ENCODE assay signal across 1 cellular context in the genomic region with DNA sequence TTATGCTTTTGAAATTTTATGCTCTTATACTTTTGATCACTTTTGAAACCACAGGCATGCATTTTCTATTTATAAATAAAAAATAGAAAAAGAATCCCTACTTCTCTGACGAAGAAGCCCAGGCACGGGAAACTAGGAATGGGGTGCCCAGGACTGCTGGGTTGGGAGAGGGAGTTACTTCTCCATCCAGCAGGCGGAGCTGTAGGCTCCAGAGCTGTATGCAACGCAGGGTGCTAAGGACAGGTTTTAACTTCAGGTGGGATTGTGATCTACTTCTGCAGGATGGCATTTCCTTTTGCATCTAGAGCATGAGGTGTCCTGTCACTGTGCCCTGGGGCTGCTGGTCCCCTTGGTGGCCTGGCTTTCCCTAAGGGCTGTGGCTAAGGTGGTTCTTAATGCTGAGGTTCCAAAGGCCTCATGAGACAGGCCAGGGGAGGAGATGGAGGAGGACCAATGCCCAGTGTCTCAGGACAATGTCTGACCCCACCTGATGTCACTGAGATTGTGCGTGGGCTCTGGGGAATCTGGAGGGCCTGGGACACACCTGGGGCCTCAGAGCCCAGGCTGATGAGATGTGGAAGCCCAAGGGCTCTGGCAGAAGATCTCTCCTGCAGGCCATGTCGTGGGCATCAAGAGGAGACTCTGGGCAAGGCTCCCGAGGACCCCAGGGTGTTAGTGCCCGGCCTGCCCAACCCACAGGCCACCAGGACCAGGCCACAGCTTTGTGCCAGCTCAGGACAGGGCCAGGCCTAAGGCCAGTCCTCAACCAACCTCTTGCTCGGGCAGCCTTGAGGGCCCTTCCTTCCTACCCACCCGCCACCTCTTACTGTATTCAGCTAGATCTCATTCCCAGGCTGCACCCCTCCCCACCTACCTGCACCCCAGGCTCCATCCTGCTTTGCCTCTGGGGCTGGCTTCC.
TF ChIP-seq lines count a peak whose summit lies in the region.

No MANE protein-coding gene starts in this region.

TF ChIP-seq in HepG2, 621 proteins besides CTCF, POLR2A, EP300 and RAD21 (continued from another document and continues in another):
- no peak for TF ChIP-seq ZNF570 (CRISPR knock-in tag; IDR thresholded peaks at IDR 0.05; ENCODE audit: borderline replicate concordance)
- no peak; the same call in 1 of the 2 replicates for TF ChIP-seq ZSCAN9 (CRISPR knock-in tag; IDR thresholded peaks at IDR 0.05; ENCODE audit: borderline replicate concordance)
- TF ChIP-seq MAF1 (CRISPR knock-in tag; IDR thresholded peaks at IDR 0.05; ENCODE audit: borderline replicate concordance), result no peak
- TF ChIP-seq ZNF441 (CRISPR knock-in tag; IDR thresholded peaks at IDR 0.05; ENCODE audit: borderline replicate concordance), result 0 out of 2 replicates have a peak, but pooled peaks have one; percentile 17
- TF ChIP-seq, protein P1, sequence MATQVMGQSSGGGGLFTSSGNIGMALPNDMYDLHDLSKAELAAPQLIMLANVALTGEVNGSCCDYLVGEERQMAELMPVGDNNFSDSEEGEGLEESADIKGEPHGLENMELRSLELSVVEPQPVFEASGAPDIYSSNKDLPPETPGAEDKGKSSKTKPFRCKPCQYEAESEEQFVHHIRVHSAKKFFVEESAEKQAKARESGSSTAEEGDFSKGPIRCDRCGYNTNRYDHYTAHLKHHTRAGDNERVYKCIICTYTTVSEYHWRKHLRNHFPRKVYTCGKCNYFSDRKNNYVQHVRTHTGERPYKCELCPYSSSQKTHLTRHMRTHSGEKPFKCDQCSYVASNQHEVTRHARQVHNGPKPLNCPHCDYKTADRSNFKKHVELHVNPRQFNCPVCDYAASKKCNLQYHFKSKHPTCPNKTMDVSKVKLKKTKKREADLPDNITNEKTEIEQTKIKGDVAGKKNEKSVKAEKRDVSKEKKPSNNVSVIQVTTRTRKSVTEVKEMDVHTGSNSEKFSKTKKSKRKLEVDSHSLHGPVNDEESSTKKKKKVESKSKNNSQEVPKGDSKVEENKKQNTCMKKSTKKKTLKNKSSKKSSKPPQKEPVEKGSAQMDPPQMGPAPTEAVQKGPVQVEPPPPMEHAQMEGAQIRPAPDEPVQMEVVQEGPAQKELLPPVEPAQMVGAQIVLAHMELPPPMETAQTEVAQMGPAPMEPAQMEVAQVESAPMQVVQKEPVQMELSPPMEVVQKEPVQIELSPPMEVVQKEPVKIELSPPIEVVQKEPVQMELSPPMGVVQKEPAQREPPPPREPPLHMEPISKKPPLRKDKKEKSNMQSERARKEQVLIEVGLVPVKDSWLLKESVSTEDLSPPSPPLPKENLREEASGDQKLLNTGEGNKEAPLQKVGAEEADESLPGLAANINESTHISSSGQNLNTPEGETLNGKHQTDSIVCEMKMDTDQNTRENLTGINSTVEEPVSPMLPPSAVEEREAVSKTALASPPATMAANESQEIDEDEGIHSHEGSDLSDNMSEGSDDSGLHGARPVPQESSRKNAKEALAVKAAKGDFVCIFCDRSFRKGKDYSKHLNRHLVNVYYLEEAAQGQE (IDR thresholded peaks at IDR 0.05; ENCODE audit: borderline replicate concordance in 1 of 2, low read depth in 1 of 2, low read length in 2 of 2), result no peak
- no peak for TF ChIP-seq TCF7L2 (IDR thresholded peaks at IDR 0.05; ENCODE audit: low read depth, low read length)
- no peak for TF ChIP-seq ZNF460 (CRISPR knock-in tag; IDR thresholded peaks at IDR 0.05; ENCODE audit: borderline replicate concordance)
- TF ChIP-seq ZMYM4 (CRISPR knock-in tag; IDR thresholded peaks at IDR 0.05), result 0 out of 2 replicates have a peak, but pooled peaks have one; percentile 23
- TF ChIP-seq ZSCAN12 (CRISPR knock-in tag; IDR thresholded peaks at IDR 0.05), result no peak
- TF ChIP-seq, protein P2, sequence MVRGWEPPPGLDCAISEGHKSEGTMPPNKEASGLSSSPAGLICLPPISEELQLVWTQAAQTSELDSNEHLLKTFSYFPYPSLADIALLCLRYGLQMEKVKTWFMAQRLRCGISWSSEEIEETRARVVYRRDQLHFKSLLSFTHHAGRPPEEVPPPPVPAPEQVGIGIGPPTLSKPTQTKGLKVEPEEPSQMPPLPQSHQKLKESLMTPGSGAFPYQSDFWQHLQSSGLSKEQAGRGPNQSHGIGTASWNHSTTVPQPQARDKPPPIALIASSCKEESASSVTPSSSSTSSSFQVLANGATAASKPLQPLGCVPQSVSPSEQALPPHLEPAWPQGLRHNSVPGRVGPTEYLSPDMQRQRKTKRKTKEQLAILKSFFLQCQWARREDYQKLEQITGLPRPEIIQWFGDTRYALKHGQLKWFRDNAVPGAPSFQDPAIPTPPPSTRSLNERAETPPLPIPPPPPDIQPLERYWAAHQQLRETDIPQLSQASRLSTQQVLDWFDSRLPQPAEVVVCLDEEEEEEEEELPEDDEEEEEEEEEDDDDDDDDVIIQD (CRISPR knock-in tag; IDR thresholded peaks at IDR 0.05; ENCODE audit: low read depth), result 0 out of 2 replicates have a peak, but pooled peaks have one; percentile 22
- TF ChIP-seq YEATS2 (CRISPR knock-in tag; IDR thresholded peaks at IDR 0.05; ENCODE audit: borderline replicate concordance), result no peak
- TF ChIP-seq STAG1 (CRISPR knock-in tag; IDR thresholded peaks at IDR 0.05), result peak; percentile 79
- peak; percentile 68; the same call in 1 of the 2 replicates for TF ChIP-seq KDM5B (CRISPR knock-in tag; IDR thresholded peaks at IDR 0.05; ENCODE audit: borderline replicate concordance)
- TF ChIP-seq ELF3 (CRISPR knock-in tag; IDR thresholded peaks at IDR 0.05), result peak; percentile 60
- TF ChIP-seq ZNF24 (IDR thresholded peaks at IDR 0.05), result no peak
- TF ChIP-seq ZNF768 (CRISPR knock-in tag; IDR thresholded peaks at IDR 0.05), result no peak
- TF ChIP-seq, protein P3, sequence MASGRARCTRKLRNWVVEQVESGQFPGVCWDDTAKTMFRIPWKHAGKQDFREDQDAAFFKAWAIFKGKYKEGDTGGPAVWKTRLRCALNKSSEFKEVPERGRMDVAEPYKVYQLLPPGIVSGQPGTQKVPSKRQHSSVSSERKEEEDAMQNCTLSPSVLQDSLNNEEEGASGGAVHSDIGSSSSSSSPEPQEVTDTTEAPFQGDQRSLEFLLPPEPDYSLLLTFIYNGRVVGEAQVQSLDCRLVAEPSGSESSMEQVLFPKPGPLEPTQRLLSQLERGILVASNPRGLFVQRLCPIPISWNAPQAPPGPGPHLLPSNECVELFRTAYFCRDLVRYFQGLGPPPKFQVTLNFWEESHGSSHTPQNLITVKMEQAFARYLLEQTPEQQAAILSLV (CRISPR knock-in tag; IDR thresholded peaks at IDR 0.05; ENCODE audit: borderline replicate concordance), result no peak
- TF ChIP-seq SSRP1 (CRISPR knock-in tag; IDR thresholded peaks at IDR 0.05), result 0 out of 2 replicates have a peak, but pooled peaks have one; percentile 29
- no peak for TF ChIP-seq ZNF780A (CRISPR knock-in tag; IDR thresholded peaks at IDR 0.05)
- peak; percentile 79 for TF ChIP-seq ZNF501 (CRISPR knock-in tag; IDR thresholded peaks at IDR 0.05)
- no peak for TF ChIP-seq ZNF670 (CRISPR knock-in tag; IDR thresholded peaks at IDR 0.05; ENCODE audit: borderline replicate concordance)
- TF ChIP-seq, protein P4, sequence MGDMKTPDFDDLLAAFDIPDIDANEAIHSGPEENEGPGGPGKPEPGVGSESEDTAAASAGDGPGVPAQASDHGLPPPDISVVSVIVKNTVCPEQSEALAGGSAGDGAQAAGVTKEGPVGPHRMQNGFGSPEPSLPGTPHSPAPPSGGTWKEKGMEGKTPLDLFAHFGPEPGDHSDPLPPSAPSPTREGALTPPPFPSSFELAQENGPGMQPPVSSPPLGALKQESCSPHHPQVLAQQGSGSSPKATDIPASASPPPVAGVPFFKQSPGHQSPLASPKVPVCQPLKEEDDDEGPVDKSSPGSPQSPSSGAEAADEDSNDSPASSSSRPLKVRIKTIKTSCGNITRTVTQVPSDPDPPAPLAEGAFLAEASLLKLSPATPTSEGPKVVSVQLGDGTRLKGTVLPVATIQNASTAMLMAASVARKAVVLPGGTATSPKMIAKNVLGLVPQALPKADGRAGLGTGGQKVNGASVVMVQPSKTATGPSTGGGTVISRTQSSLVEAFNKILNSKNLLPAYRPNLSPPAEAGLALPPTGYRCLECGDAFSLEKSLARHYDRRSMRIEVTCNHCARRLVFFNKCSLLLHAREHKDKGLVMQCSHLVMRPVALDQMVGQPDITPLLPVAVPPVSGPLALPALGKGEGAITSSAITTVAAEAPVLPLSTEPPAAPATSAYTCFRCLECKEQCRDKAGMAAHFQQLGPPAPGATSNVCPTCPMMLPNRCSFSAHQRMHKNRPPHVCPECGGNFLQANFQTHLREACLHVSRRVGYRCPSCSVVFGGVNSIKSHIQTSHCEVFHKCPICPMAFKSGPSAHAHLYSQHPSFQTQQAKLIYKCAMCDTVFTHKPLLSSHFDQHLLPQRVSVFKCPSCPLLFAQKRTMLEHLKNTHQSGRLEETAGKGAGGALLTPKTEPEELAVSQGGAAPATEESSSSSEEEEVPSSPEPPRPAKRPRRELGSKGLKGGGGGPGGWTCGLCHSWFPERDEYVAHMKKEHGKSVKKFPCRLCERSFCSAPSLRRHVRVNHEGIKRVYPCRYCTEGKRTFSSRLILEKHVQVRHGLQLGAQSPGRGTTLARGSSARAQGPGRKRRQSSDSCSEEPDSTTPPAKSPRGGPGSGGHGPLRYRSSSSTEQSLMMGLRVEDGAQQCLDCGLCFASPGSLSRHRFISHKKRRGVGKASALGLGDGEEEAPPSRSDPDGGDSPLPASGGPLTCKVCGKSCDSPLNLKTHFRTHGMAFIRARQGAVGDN (CRISPR knock-in tag; IDR thresholded peaks at IDR 0.05), result peak; percentile 76
- TF ChIP-seq ARHGAP35 (CRISPR knock-in tag; IDR thresholded peaks at IDR 0.05; ENCODE audit: borderline replicate concordance), result no peak
- TF ChIP-seq NR2F6 (IDR thresholded peaks at IDR 0.05), result no peak
- no peak for TF ChIP-seq NR2F6 (CRISPR knock-in tag; IDR thresholded peaks at IDR 0.05)
- peak; percentile 47; the same call in 1 of the 2 replicates for TF ChIP-seq FOXA3 (CRISPR knock-in tag; IDR thresholded peaks at IDR 0.05)
- TF ChIP-seq TOE1 (CRISPR knock-in tag; IDR thresholded peaks at IDR 0.05), result no peak
- TF ChIP-seq MIER3 (CRISPR knock-in tag; IDR thresholded peaks at IDR 0.05; ENCODE audit: borderline replicate concordance), result peak; percentile 12; the same call in 1 of the 2 replicates
- TF ChIP-seq PRPF4 (IDR thresholded peaks at IDR 0.05; ENCODE audit: low read depth, low read length, poor library complexity, severe bottlenecking), result no peak
- no peak for TF ChIP-seq FOXP1 (IDR thresholded peaks at IDR 0.05)
- TF ChIP-seq FOXP1 (CRISPR knock-in tag; IDR thresholded peaks at IDR 0.05), result no peak
- TF ChIP-seq, protein P5, sequence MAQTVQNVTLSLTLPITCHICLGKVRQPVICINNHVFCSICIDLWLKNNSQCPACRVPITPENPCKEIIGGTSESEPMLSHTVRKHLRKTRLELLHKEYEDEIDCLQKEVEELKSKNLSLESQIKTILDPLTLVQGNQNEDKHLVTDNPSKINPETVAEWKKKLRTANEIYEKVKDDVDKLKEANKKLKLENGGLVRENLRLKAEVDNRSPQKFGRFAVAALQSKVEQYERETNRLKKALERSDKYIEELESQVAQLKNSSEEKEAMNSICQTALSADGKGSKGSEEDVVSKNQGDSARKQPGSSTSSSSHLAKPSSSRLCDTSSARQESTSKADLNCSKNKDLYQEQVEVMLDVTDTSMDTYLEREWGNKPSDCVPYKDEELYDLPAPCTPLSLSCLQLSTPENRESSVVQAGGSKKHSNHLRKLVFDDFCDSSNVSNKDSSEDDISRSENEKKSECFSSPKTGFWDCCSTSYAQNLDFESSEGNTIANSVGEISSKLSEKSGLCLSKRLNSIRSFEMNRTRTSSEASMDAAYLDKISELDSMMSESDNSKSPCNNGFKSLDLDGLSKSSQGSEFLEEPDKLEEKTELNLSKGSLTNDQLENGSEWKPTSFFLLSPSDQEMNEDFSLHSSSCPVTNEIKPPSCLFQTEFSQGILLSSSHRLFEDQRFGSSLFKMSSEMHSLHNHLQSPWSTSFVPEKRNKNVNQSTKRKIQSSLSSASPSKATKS (CRISPR knock-in tag; IDR thresholded peaks at IDR 0.05), result no peak
- TF ChIP-seq IRF2 (CRISPR knock-in tag; IDR thresholded peaks at IDR 0.05), result 0 out of 2 replicates have a peak, but pooled peaks have one; percentile 63
- TF ChIP-seq TBX2 (CRISPR knock-in tag; IDR thresholded peaks at IDR 0.05; ENCODE audit: borderline replicate concordance), result peak; percentile 35; the same call in 1 of the 2 replicates
- no peak for TF ChIP-seq MIER2 (CRISPR knock-in tag; IDR thresholded peaks at IDR 0.05)
- no peak for TF ChIP-seq SOX6 (IDR thresholded peaks at IDR 0.05)
- peak; percentile 10; the same call in 1 of the 2 replicates for TF ChIP-seq SOX6 (CRISPR knock-in tag; IDR thresholded peaks at IDR 0.05)
- 0 out of 2 replicates have a peak, but pooled peaks have one; percentile 13 for TF ChIP-seq SAP130 (CRISPR knock-in tag; IDR thresholded peaks at IDR 0.05; ENCODE audit: low read depth)
- TF ChIP-seq, protein P6, sequence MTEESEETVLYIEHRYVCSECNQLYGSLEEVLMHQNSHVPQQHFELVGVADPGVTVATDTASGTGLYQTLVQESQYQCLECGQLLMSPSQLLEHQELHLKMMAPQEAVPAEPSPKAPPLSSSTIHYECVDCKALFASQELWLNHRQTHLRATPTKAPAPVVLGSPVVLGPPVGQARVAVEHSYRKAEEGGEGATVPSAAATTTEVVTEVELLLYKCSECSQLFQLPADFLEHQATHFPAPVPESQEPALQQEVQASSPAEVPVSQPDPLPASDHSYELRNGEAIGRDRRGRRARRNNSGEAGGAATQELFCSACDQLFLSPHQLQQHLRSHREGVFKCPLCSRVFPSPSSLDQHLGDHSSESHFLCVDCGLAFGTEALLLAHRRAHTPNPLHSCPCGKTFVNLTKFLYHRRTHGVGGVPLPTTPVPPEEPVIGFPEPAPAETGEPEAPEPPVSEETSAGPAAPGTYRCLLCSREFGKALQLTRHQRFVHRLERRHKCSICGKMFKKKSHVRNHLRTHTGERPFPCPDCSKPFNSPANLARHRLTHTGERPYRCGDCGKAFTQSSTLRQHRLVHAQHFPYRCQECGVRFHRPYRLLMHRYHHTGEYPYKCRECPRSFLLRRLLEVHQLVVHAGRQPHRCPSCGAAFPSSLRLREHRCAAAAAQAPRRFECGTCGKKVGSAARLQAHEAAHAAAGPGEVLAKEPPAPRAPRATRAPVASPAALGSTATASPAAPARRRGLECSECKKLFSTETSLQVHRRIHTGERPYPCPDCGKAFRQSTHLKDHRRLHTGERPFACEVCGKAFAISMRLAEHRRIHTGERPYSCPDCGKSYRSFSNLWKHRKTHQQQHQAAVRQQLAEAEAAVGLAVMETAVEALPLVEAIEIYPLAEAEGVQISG (CRISPR knock-in tag; IDR thresholded peaks at IDR 0.05), result peak; percentile 33; the same call in 1 of the 2 replicates
- no peak for TF ChIP-seq ZSCAN30 (CRISPR knock-in tag; IDR thresholded peaks at IDR 0.05)
- no peak for TF ChIP-seq GLI4 (CRISPR knock-in tag; IDR thresholded peaks at IDR 0.05; ENCODE audit: borderline replicate concordance)
- TF ChIP-seq BRCA1 (CRISPR knock-in tag; IDR thresholded peaks at IDR 0.05), result no peak
- TF ChIP-seq ZNF883 (CRISPR knock-in tag; IDR thresholded peaks at IDR 0.05; ENCODE audit: not compliant biosample characterization), result no peak
- TF ChIP-seq SRSF4 (IDR thresholded peaks at IDR 0.05; ENCODE audit: low read depth, low read length, poor library complexity, severe bottlenecking), result no peak
- TF ChIP-seq NKX3-1 (CRISPR knock-in tag; IDR thresholded peaks at IDR 0.05), result no peak
- TF ChIP-seq SOX13 (IDR thresholded peaks at IDR 0.05), result no peak
- peak in 1 of 2 experiments; percentile 23; a peak in 1 of 4 replicates for TF ChIP-seq SOX13 (CRISPR knock-in tag; conservative IDR thresholded peaks at IDR 0.05 in 1 of 2, IDR thresholded peaks at IDR 0.05 in 1 of 2)
- no peak for TF ChIP-seq HDAC2 (CRISPR knock-in tag; IDR thresholded peaks at IDR 0.05)
